26 cellular contexts compared by ENCODE assay signal in genomic region chr1:85864727-85865126, GRCh38.
"Had no signal": no experiment of that assay in that cellular context is flagged by ENCODE, and none has a peak within 500 bp of the region (broad histone marks: within the 10 kb centered on the region; RNA-seq: fewer than 3 reads in every experiment).

No MANE protein-coding gene starts in this region.

- H3K4me1 Mint-ChIP-seq: activated naive CD8-positive, alpha-beta T cell treated with anti-CD3 and anti-CD28 coated beads for 36 hours; WTC11 had no signal

- H3K27me3 Mint-ChIP-seq: activated naive CD8-positive, alpha-beta T cell treated with anti-CD3 and anti-CD28 coated beads for 36 hours had no signal

- H3K27me3 ChIP-seq: adrenal gland, MG63, Peyer's patch had no signal

- H3K36me3 ChIP-seq: adrenal gland, MG63, Peyer's patch, SJSA1 had no signal

- ATAC-seq: activated T-cell treated with anti-CD3 and anti-CD28 coated beads, Interleukin-2, amount 50 U/mL, for 4 hours; T-helper 17 cell; WTC11 had no signal

- H3K36me3 Mint-ChIP-seq: activated naive CD8-positive, alpha-beta T cell treated with anti-CD3 and anti-CD28 coated beads for 36 hours; WTC11 had no signal

- H3K4me3 ChIP-seq: adrenal gland, MG63, Peyer's patch, SJSA1 had no signal

- H3K9me3 Mint-ChIP-seq: activated T-cell treated with anti-CD3 and anti-CD28 coated beads, Interleukin-2, amount 50 U/mL, for 4 hours had no signal

- H3K27ac Mint-ChIP-seq: activated naive CD8-positive, alpha-beta T cell treated with anti-CD3 and anti-CD28 coated beads for 36 hours; T-helper 17 cell; WTC11 had no signal

- H3K4me1 ChIP-seq: adrenal gland, Peyer's patch, SJSA1 had no signal

- H3K9me3 ChIP-seq: adrenal gland, MG63, Peyer's patch, SJSA1 had no signal

- DNase-seq: activated CD4-positive, alpha-beta T cell treated with anti-CD3 and anti-CD28 coated beads for 48 hours; activated CD4-positive, alpha-beta T cell treated with anti-CD3 and anti-CD28 coated beads, Interleukin-2, amount 50 U/mL, for 4 hours; activated CD4-positive, CD25-positive, alpha-beta regulatory T cell treated with anti-CD3 and anti-CD28 coated beads, Interleukin-2, amount 50 U/mL, for 72 hours; activated CD8-positive, alpha-beta memory T cell treated with anti-CD3 and anti-CD28 coated beads for 24 hours; activated effector memory CD4-positive, alpha-beta T cell treated with anti-CD3 and anti-CD28 coated beads, Interleukin-2, amount 50 U/mL, for 16 hours; activated naive CD4-positive, alpha-beta T cell treated with Interleukin-2 at 50 U/mL for 16 hours; activated naive CD8-positive, alpha-beta T cell treated with anti-CD3 and anti-CD28 coated beads for 36 hours; activated T-cell treated with anti-CD3 and anti-CD28 coated beads, Interleukin-2, amount 50 U/mL, for 4 hours; adrenal gland; anterior cingulate cortex; KG1; MG63; MV-4-11; NCI-H1092 treated with DMSO at 0.1 percent for 48 hours; NCI-H1436; NCI-H1694 treated with DMSO at 0.1 percent for 48 hours; NCI-H2029 treated with DMSO at 0.1 percent for 48 hours; NCI-H345; NCI-H510A; NCI-H69; Peyer's patch; SHP77; T-helper 17 cell; T-helper 9 cell had no signal

- H3K27ac ChIP-seq: adrenal gland, Peyer's patch, SJSA1 had no signal

- H3K4me3 Mint-ChIP-seq: activated naive CD8-positive, alpha-beta T cell treated with anti-CD3 and anti-CD28 coated beads for 36 hours; activated T-cell treated with anti-CD3 and anti-CD28 coated beads, Interleukin-2, amount 50 U/mL, for 4 hours; T-helper 17 cell; WTC11 had no signal
